16 cellular contexts compared by ENCODE assay signal in genomic region chr17:80248894-80249710, GRCh38. TPM values are rescaled to one million over a fixed set of nuclear protein-coding genes. Genes with fewer than 3 reads are reported as not detected.
DNase-seq lines count a peak whose midpoint lies in the region; ATAC-seq, FAIRE-seq and TF ChIP-seq lines count a peak whose summit lies in the region.
"Had no signal": no experiment of that assay in that cellular context is flagged by ENCODE, and none has a peak within 500 bp of the region (broad histone marks: within the 10 kb centered on the region; RNA-seq: fewer than 3 reads in every experiment).

No MANE protein-coding gene starts in this region.

- H3K36me3 ChIP-seq in Panc1 (ENCODE audit: control insufficient read depth, insufficient read depth, low read length) (no peaks in the 10 kb centered on the region), endodermal cell (ENCODE audit: control insufficient read depth, insufficient read depth, low read length) (peaks cover 34% of the 10 kb centered on the region)
- H3K36me3 ChIP-seq: BLaER1 had no signal

- no peaks in the 10 kb centered on the region for H3K9me3 Mint-ChIP-seq in endodermal cell

- no peaks in the 10 kb centered on the region for H3K4me1 Mint-ChIP-seq in endodermal cell

- 91 to 92% methylated on average over 16 to 26 of the region's 26 CpGs for WGBS in endodermal cell (ENCODE audit: insufficient coverage in 1 of 2, insufficient read length in 1 of 2), 2 experiments

- in situ Hi-C loops in Panc1 (cut with HindIII; ENCODE audit: low pct_unique_long_range_greater_than_20kb, low sequenced_read_pairs), result no loop called here

- H3K4me3 ChIP-seq in Panc1 (ENCODE audit: low read depth in 2 of 2, low read length in 2 of 2), result no peak overlapping the region
- H3K4me3 ChIP-seq in endodermal cell (ENCODE audit: low read length), result no peak overlapping the region
- H3K4me3 ChIP-seq: BLaER1 had no signal

- intact Hi-C loops in Right ventricle myocardium inferior (cut with DNase I) (no loop called here), left cardiac atrium (cut with DNase I) (no loop called here), Panc1 (cut with micrococcal nuclease; ENCODE audit: unreplicated experiment) (no loop called here)

- H3K36me3 Mint-ChIP-seq in endodermal cell (ENCODE audit: low read depth), result peaks cover 43% of the 10 kb centered on the region

- H3K4me1 ChIP-seq in Panc1 (ENCODE audit: control insufficient read depth, insufficient read depth, low read length) (peaks cover 17% of the 10 kb centered on the region), endodermal cell (ENCODE audit: control insufficient read depth, insufficient read depth, low read length) (no peaks in the 10 kb centered on the region)

- H3K27me3 Mint-ChIP-seq in endodermal cell (ENCODE audit: insufficient read depth), result no peaks in the 10 kb centered on the region

- H3K27ac Mint-ChIP-seq in endodermal cell, result peak overlapping the region; percentile 64

- FAIRE-seq in urothelium cell line (lab: Jason Lieb, UNC), result peak; percentile 71

- H3K27ac ChIP-seq in Panc1 (ENCODE audit: low read length) (peak overlapping the region; percentile 29; the same call in 1 of the 2 replicates), endodermal cell (ENCODE audit: low read depth, low read length) (no peak overlapping the region)
- H3K27ac ChIP-seq: BLaER1 had no signal

- CTCF ChIA-PET in Panc1 (lab: Charles Lee), result no interaction called here

- BruUV-seq in Panc1 (replicated peaks; lab: Mats Ljungman, UMichigan), result no TSS peak

- TF ChIP-seq CTCF in Panc1 (IDR thresholded peaks at IDR 0.05), result no peak
- no peak for TF ChIP-seq CTCF in endodermal cell (conservative IDR thresholded peaks at IDR 0.05)

- H3K9me3 ChIP-seq in Panc1 (ENCODE audit: control insufficient read depth, insufficient read depth, low read depth, low read length) (no peaks in the 10 kb centered on the region), endodermal cell (ENCODE audit: control insufficient read depth, low read length) (no peaks in the 10 kb centered on the region)
- H3K9me3 ChIP-seq: BLaER1 had no signal

- H3K4me3 Mint-ChIP-seq in endodermal cell, result no peak overlapping the region

- H3K9ac ChIP-seq in endodermal cell (ENCODE audit: extremely low read depth, low read length, poor library complexity, severe bottlenecking), result no peak overlapping the region
- H3K9ac ChIP-seq: BLaER1 had no signal

- H3K27me3 ChIP-seq in Panc1 (ENCODE audit: control insufficient read depth, insufficient read depth, low read length) (no peaks in the 10 kb centered on the region), endodermal cell (ENCODE audit: control insufficient read depth, insufficient read depth, low read length, poor library complexity, severe bottlenecking) (no peaks in the 10 kb centered on the region)
- H3K27me3 ChIP-seq: BLaER1 had no signal

- peak; percentile 27 for DNase-seq in Right ventricle myocardium inferior (ENCODE audit: missing footprints)
- DNase-seq in left cardiac atrium, result no peak
- no peak for DNase-seq in Panc1 (ENCODE audit: low read depth, low spot score)
- DNase-seq in endodermal cell, result peak; percentile 54
- DNase-seq in urothelium cell line (ENCODE audit: low spot score), result no peak
- no peak for DNase-seq in NCI-H1417 treated with DMSO at 0.1 percent for 48 hours (lab: John Stamatoyannopoulos, UW)
- DNase-seq in activated CD4-positive, CD25-positive, alpha-beta regulatory T cell (lab: John Stamatoyannopoulos, UW), result no peak
- DNase-seq: DMS 273 treated with DMSO at 0.1 percent for 48 hours, GF-D8, HCEC 1CT, NCI-H1417, NCI-H2029, NCI-H2171 treated with DMSO at 0.1 percent for 48 hours, NCI-H748 treated with DMSO at 0.1 percent for 48 hours had no signal

- POLR2A ChIA-PET in Panc1 (lab: Charles Lee), result no interaction called here

- no peak for ATAC-seq in Right ventricle myocardium inferior
- ATAC-seq in left cardiac atrium, result no peak
- ATAC-seq in Panc1, result peak; percentile 66
- ATAC-seq in GM18909 (IDR thresholded peaks at IDR 0.05; ENCODE audit: poor library complexity, unreplicated experiment), result no peak

RNA-seq across cellular contexts. Expression of gene RNF213, which starts 11.6 kb away (rescaled TPM):
- total RNA-seq in Right ventricle myocardium inferior, result 28.6 TPM
- total RNA-seq in left cardiac atrium, result 10 to 100 TPM; 43.4 to 48.4 TPM
- total RNA-seq in Panc1 (2021; ENCODE audit: unreplicated experiment), result 230 TPM
- 174 TPM for polyA plus RNA-seq in Panc1 (2012; ENCODE audit: insufficient read length)
- 100 to 1,000 TPM in 1 of 2 donors, 10 to 100 TPM in 1; 98.8 to 136 TPM for total RNA-seq in endodermal cell
- polyA plus RNA-seq in endodermal cell (2013, experiment 1 of 2), result 30.0 TPM
- polyA plus RNA-seq in endodermal cell (2013, experiment 2 of 2), result 28.2 TPM

RNA-seq across cellular contexts. Expression of gene SLC26A11, which starts 28.9 kb away (rescaled TPM):
- total RNA-seq in Right ventricle myocardium inferior (3.9 TPM), left cardiac atrium (1 to 10 TPM; 6.4 to 6.6 TPM), Panc1 (2021; ENCODE audit: unreplicated experiment) (30.9 TPM), endodermal cell (10 to 100 TPM; 43.7 to 48.2 TPM)
- polyA plus RNA-seq in Panc1 (2012; ENCODE audit: insufficient read length), result 34.6 TPM
- 25.4 TPM for polyA plus RNA-seq in endodermal cell (2013, experiment 1 of 2)
- polyA plus RNA-seq in endodermal cell (2013, experiment 2 of 2), result 25.1 TPM

RNA-seq across cellular contexts. Expression of gene SGSH, which starts 29.0 kb away (rescaled TPM):
- total RNA-seq in Right ventricle myocardium inferior (12.4 TPM), left cardiac atrium (10 to 100 TPM; 18.0 to 23.0 TPM), Panc1 (2021; ENCODE audit: unreplicated experiment) (70.2 TPM), endodermal cell (10 to 100 TPM; 40.4 to 42.5 TPM)
- 84.2 TPM for polyA plus RNA-seq in Panc1 (2012; ENCODE audit: insufficient read length)
- 27.5 TPM for polyA plus RNA-seq in endodermal cell (2013, experiment 1 of 2)
- 21.8 TPM for polyA plus RNA-seq in endodermal cell (2013, experiment 2 of 2)

Comparison
In these comparisons a context has a peak if more than half of its experiments do, and no peak if none do; other contexts are left out.
1. DNase-seq: peak in Right ventricle myocardium inferior (single experiment) and endodermal cell (single experiment); none in left cardiac atrium (single experiment), Panc1 (single experiment), urothelium cell line (single experiment), NCI-H1417 treated with DMSO at 0.1 percent for 48 hours (single experiment) and activated CD4-positive, CD25-positive, alpha-beta regulatory T cell (0 of 4).